Comparison of ENCODE assay signal across 28 cellular contexts in the genomic region with DNA sequence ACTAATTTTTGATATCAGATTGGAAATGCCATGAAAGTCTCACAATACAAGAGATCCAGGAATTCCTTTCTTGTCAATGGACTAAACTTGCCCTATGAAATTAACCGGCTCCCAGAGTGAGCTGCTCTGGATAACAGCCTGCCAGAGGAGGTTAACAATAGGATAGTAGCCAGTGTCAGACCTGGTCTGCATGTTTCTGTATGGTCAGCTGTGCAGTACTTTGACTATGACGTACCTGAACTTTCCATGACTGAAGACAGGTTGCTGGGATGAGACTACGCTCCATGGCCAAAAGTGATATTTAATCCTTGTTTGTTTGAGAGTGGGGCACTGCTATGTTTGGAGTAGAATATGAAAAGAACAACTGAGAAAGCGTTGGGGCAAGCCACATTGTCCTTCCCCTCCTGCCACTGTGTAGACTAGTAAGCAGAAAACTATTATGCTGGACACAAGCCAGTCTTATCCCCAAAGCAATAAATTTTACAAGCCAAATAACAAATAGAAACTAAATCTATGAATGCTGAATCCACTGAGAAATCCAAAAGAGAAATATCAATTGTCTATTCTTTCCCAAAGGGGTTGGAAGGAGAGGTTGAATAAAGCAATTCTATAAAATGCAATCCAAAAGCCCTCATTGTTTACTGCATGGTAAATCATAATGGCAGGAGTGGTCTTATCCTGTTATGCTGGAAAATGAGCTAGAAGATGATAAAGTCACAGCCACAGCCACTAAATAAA.
DNase-seq lines count a peak whose midpoint lies in the region; ATAC-seq and TF ChIP-seq lines count a peak whose summit lies in the region.
"Had no signal": no experiment of that assay in that cellular context is flagged by ENCODE, and none has a peak within 500 bp of the region (broad histone marks: within the 10 kb centered on the region; RNA-seq: fewer than 3 reads in every experiment).

No MANE protein-coding gene starts in this region.

- H3K4me3 ChIP-seq in heart left ventricle (no peak overlapping the region), fibroblast of the aortic adventitia (ENCODE audit: low read depth, low read length) (no peak overlapping the region)
- H3K4me3 ChIP-seq: cardiac muscle cell, Peyer's patch, SK-N-MC had no signal

- peaks cover 3% of the 10 kb centered on the region for H3K4me1 Mint-ChIP-seq in type B pancreatic cell (ENCODE audit: unreplicated experiment)
- H3K4me1 Mint-ChIP-seq: natural killer cell; stimulated activated naive B cell treated with anti-CD40 and anti-IgM and Interleukin-4, amounts not matched to agents 10 μg/mL and 1 μg/mL and 100 μg/mL, for 72 hours had no signal

- H3K9me3 ChIP-seq in heart left ventricle = no peaks in the 10 kb centered on the region
- H3K9me3 ChIP-seq: Peyer's patch had no signal

- no peak for TF ChIP-seq POLR2A in heart left ventricle (IDR thresholded peaks at IDR 0.05)

- intact Hi-C loops in heart left ventricle (cut with DNase I) (no loop called here), left cardiac atrium (cut with DNase I) (no loop called here)

- H3K27me3 ChIP-seq in heart left ventricle = no peaks in the 10 kb centered on the region
- H3K27me3 ChIP-seq: cardiac muscle cell, foreskin keratinocyte, Peyer's patch had no signal

- peaks cover 0 to 19% (median 8%) of the 10 kb centered on the region in 12 donors for H3K4me1 ChIP-seq in heart left ventricle
- H3K4me1 ChIP-seq: foreskin keratinocyte, Peyer's patch had no signal

- H3K36me3 Mint-ChIP-seq in type B pancreatic cell = no peaks in the 10 kb centered on the region
- H3K36me3 Mint-ChIP-seq: natural killer cell; stimulated activated naive B cell treated with anti-CD40 and anti-IgM and Interleukin-4, amounts not matched to agents 10 μg/mL and 1 μg/mL and 100 μg/mL, for 72 hours had no signal

- ATAC-seq in heart left ventricle = peak; percentile 77 to 91 (median 90)
- ATAC-seq in left cardiac atrium = no peak
- no peak for ATAC-seq in GM18517 (IDR thresholded peaks at IDR 0.05; ENCODE audit: unreplicated experiment)
- ATAC-seq: activated CD4-positive, CD25-positive, alpha-beta regulatory T cell treated with anti-CD3 and anti-CD28 coated beads, Interleukin-2, amount 50 U/mL, for 24 hours; activated CD8-positive, alpha-beta T cell treated with anti-CD3 and anti-CD28 coated beads for 36 hours; foreskin keratinocyte; natural killer cell; stimulated activated naive B cell treated with anti-CD40 and anti-IgM and Interleukin-4, amounts not matched to agents 10 μg/mL and 1 μg/mL and 100 μg/mL, for 72 hours had no signal

- WGBS in heart left ventricle, 4 donors = 52 to 75% (median 59%) methylated on average over 4 of the region's 4 CpGs

- no peaks in the 10 kb centered on the region for H3K9me3 Mint-ChIP-seq in type B pancreatic cell
- H3K9me3 Mint-ChIP-seq: dendritic cell treated with granulocyte-macrophage colony-stimulating factor and Interleukin-4, amounts not matched to agents 40 ng/mL and 50 ng/mL, for 4 days had no signal

- no peaks in the 10 kb centered on the region for H3K27me3 Mint-ChIP-seq in type B pancreatic cell
- H3K27me3 Mint-ChIP-seq: activated CD8-positive, alpha-beta T cell treated with anti-CD3 and anti-CD28 coated beads for 36 hours; CD4-positive, alpha-beta T cell; dendritic cell treated with granulocyte-macrophage colony-stimulating factor and Interleukin-4, amounts not matched to agents 40 ng/mL and 50 ng/mL, for 4 days; stimulated activated naive B cell treated with anti-CD40 and anti-IgM and Interleukin-4, amounts not matched to agents 10 μg/mL and 1 μg/mL and 100 μg/mL, for 72 hours had no signal

- peak overlapping the region; percentile 25 for H3K27ac Mint-ChIP-seq in type B pancreatic cell
- H3K27ac Mint-ChIP-seq: activated CD8-positive, alpha-beta T cell treated with anti-CD3 and anti-CD28 coated beads for 36 hours; CD4-positive, alpha-beta T cell; dendritic cell treated with granulocyte-macrophage colony-stimulating factor and Interleukin-4, amounts not matched to agents 40 ng/mL and 50 ng/mL, for 4 days; natural killer cell; stimulated activated naive B cell treated with anti-CD40 and anti-IgM and Interleukin-4, amounts not matched to agents 10 μg/mL and 1 μg/mL and 100 μg/mL, for 72 hours had no signal

- DNase-seq in heart left ventricle = no peak
- no peak for DNase-seq in left cardiac atrium
- DNase-seq in LHCN-M2 (ENCODE audit: low read depth) = peak; percentile 30
- DNase-seq in fibroblast of the aortic adventitia (ENCODE audit: low read depth) = peak; percentile 31
- DNase-seq in type B pancreatic cell (ENCODE audit: extremely low spot score, unreplicated experiment) = no peak
- DNase-seq in stimulated activated naive CD4-positive, alpha-beta T cell treated with Interleukin-2 at 50 U/mL for 16 hours (lab: John Stamatoyannopoulos, UW) = no peak
- DNase-seq in SKM-1 (lab: John Stamatoyannopoulos, UW; ENCODE audit: unreplicated experiment) = no peak
- DNase-seq: activated CD8-positive, alpha-beta T cell treated with anti-CD3 and anti-CD28 coated beads for 36 hours; activated naive CD4-positive, alpha-beta T cell treated with Interleukin-2 at 50 U/mL for 16 hours; activated T-cell treated with anti-CD3 and anti-CD28 coated beads, Interleukin-2, amount 50 U/mL, for 1 hour; CD4-positive, alpha-beta T cell; foreskin keratinocyte; GOT3; KBM-7; kidney; mesendoderm; MV-4-11; natural killer cell; NCI-H2081 treated with DMSO at 0.1 percent for 48 hours; Peyer's patch; stimulated activated CD4-positive, alpha-beta T cell treated with anti-CD3 and anti-CD28 coated beads, Interleukin-1b, Interleukin-23, amount 100 ng/mL, for 48 hours; stimulated activated naive B cell treated with anti-CD40 and anti-IgM and Interleukin-4, amounts not matched to agents 10 μg/mL and 1 μg/mL and 100 μg/mL, for 72 hours; T-helper 9 cell had no signal

- peak overlapping the region in 1 of 12 donors; percentile 13 for H3K27ac ChIP-seq in heart left ventricle
- H3K27ac ChIP-seq: cardiac muscle cell, foreskin keratinocyte, Peyer's patch, SK-N-MC had no signal

- TF ChIP-seq CTCF in heart left ventricle (IDR thresholded peaks at IDR 0.05) = no peak
- TF ChIP-seq CTCF in fibroblast of the aortic adventitia (IDR thresholded peaks at IDR 0.05; ENCODE audit: insufficient read depth, low read length) = no peak
- TF ChIP-seq CTCF in type B pancreatic cell (conservative IDR thresholded peaks at IDR 0.05) = no peak

- H3K36me3 ChIP-seq in heart left ventricle = no peaks in the 10 kb centered on the region
- H3K36me3 ChIP-seq: cardiac muscle cell, Peyer's patch had no signal

- no peak overlapping the region for H3K4me3 Mint-ChIP-seq in type B pancreatic cell
- H3K4me3 Mint-ChIP-seq: activated CD8-positive, alpha-beta T cell treated with anti-CD3 and anti-CD28 coated beads for 36 hours; CD4-positive, alpha-beta T cell; dendritic cell treated with granulocyte-macrophage colony-stimulating factor and Interleukin-4, amounts not matched to agents 40 ng/mL and 50 ng/mL, for 4 days; natural killer cell; stimulated activated naive B cell treated with anti-CD40 and anti-IgM and Interleukin-4, amounts not matched to agents 10 μg/mL and 1 μg/mL and 100 μg/mL, for 72 hours had no signal

Comparison
In these comparisons a context has a peak if more than half of its experiments do, and no peak if none do; other contexts are left out.
1. ATAC-seq: peak in heart left ventricle (4 of 4); none in left cardiac atrium (0 of 2) and GM18517 (single experiment).
2. DNase-seq: peak in LHCN-M2 (single experiment) and fibroblast of the aortic adventitia (single experiment); none in heart left ventricle (0 of 5), left cardiac atrium (single experiment), type B pancreatic cell (single experiment), stimulated activated naive CD4-positive, alpha-beta T cell treated with Interleukin-2 at 50 U/mL for 16 hours (single experiment) and SKM-1 (single experiment).